ENCODE assay signal across 9 cellular contexts in the genomic region with DNA sequence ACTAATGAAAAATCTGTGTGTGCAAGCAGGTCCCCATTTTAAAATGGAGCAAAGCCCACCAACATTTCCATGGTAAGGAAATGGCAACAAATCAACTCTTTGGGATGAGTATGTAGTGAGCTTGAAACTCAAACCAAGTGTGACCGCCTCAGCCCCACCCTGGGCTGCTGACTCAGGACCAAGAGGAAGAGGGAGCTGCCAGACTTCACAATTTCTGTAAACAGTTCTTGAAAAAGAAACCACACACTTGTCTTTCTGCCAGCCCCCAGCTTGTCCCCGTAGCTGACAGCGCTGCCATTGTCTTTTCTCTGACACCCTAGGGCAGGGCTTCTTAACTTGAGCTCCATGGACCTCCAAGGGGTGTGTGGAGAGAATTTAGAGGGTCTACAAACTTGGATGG. TPM values are rescaled to one million over a fixed set of nuclear protein-coding genes. Genes with fewer than 3 reads are reported as not detected.
DNase-seq lines count a peak whose midpoint lies in the region; ATAC-seq lines count a peak whose summit lies in the region.
"Had no signal": no experiment of that assay in that cellular context is flagged by ENCODE, and none has a peak within 500 bp of the region (broad histone marks: within the 10 kb centered on the region; RNA-seq: fewer than 3 reads in every experiment).

No MANE protein-coding gene starts in this region.

- peak; percentile 63 for ATAC-seq in HG02884 (IDR thresholded peaks at IDR 0.05; ENCODE audit: unreplicated experiment)
- no peak for ATAC-seq in GM18517 (IDR thresholded peaks at IDR 0.05; ENCODE audit: unreplicated experiment)
- ATAC-seq: Panc1 had no signal

- DNase-seq in GF-D8 (lab: John Stamatoyannopoulos, UW) (peak; percentile 47), fibroblast of peridontal ligament (ENCODE audit: extremely low read depth) (peak; percentile 89), posterior vena cava (ENCODE audit: low spot score) (peak; percentile 90), HuH-7.5 (ENCODE audit: low spot score) (no peak), NCI-H1105 treated with DMSO at 0.1 percent for 48 hours (lab: John Stamatoyannopoulos, UW) (no peak)
- peak; percentile 23 for DNase-seq in activated CD4-positive, alpha-beta T cell treated with anti-CD3 and anti-CD28 coated beads for 48 hours

- intact Hi-C loops in posterior vena cava (cut with DNase I): loop anchor here (5.0 to 10.0 kb wide), 2 partner anchors 94 to 97 kb away; no protein-coding TSS in a partner anchor

RNA-seq across cellular contexts. Expression of gene RTL5, which starts 10.3 kb away (rescaled TPM):
- total RNA-seq in posterior vena cava: 10 to 100 TPM in 1 of 2 donors, 1 to 10 TPM in 1; 8.9 to 10.7 TPM

Comparison
In these comparisons a context has a peak if more than half of its experiments do, and no peak if none do; other contexts are left out.
1. DNase-seq: peak in GF-D8 (single experiment), activated CD4-positive, alpha-beta T cell treated with anti-CD3 and anti-CD28 coated beads for 48 hours (single experiment), fibroblast of peridontal ligament (single experiment) and posterior vena cava (single experiment); none in HuH-7.5 (single experiment) and NCI-H1105 treated with DMSO at 0.1 percent for 48 hours (single experiment).